Comparison of ENCODE assay signal across 31 cellular contexts in the genomic region with DNA sequence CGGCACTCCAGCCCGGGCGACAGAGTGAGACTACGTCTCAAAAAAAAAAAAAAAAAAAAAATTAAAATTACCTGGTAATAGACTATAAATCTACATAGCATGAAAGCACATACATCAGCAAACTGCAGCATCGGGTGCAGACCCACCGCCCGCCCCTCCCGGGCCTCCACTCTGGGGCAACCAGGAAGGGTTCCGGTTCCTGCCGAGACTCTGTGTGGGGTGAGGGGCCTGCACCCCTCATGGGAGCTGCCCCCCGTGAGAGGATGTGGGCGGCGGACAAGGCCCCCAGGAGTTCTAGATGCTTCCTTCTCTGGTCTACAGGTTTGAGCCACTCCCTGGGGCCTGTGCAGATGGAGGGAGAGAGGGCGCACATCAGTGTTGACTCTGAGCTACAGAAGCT. TPM values are rescaled to one million over a fixed set of nuclear protein-coding genes. Genes with fewer than 3 reads are reported as not detected.
"Had no signal": no experiment of that assay in that cellular context is flagged by ENCODE, and none has a peak within 500 bp of the region (broad histone marks: within the 10 kb centered on the region; RNA-seq: fewer than 3 reads in every experiment).

No MANE protein-coding gene starts in this region.

- H3K9me3 ChIP-seq: esophagus squamous epithelium, neutrophil, ovary, prostate gland, sigmoid colon, stomach, thyroid gland, upper lobe of left lung, vagina had no signal

- H3K27me3 Mint-ChIP-seq: activated CD4-positive, alpha-beta T cell treated with anti-CD3 and anti-CD28 coated beads, Interleukin-2, amount 10 ng/mL, durations not matched to agents 24 days and 14 days; activated T-helper 17 cell treated with anti-CD3 and anti-CD28 coated beads, Interleukin-2, amount 50 U/mL, for 72 hours; stimulated activated naive B cell treated with anti-CD40 and anti-IgM and Interleukin-4, amounts not matched to agents 10 μg/mL and 1 μg/mL and 100 μg/mL, for 72 hours had no signal

- ATAC-seq: activated T-cell treated with anti-CD3 and anti-CD28 coated beads, Interleukin-2, amount 50 U/mL, for 4 hours; activated T-helper 17 cell treated with anti-CD3 and anti-CD28 coated beads, Interleukin-2, amount 50 U/mL, for 72 hours; left ventricle myocardium superior; stimulated activated naive B cell treated with anti-CD40 and anti-IgM and Interleukin-4, amounts not matched to agents 10 μg/mL and 1 μg/mL and 100 μg/mL, for 72 hours had no signal

- H3K27ac ChIP-seq: esophagus squamous epithelium, neutrophil, ovary, prostate gland, sigmoid colon, stomach, thyroid gland, upper lobe of left lung, vagina had no signal

- FAIRE-seq: small intestine had no signal

- H3K4me3 ChIP-seq: esophagus squamous epithelium, ovary, prostate gland, sigmoid colon, stomach, thyroid gland, upper lobe of left lung, vagina had no signal

- DNase-seq: activated CD4-positive, alpha-beta memory T cell treated with anti-CD3 and anti-CD28 coated beads, Interleukin-2, amount 10 ng/mL, durations not matched to agents 7 days and 5 days; activated CD4-positive, alpha-beta T cell treated with anti-CD3 and anti-CD28 coated beads, Interleukin-2, amount 10 ng/mL, durations not matched to agents 24 days and 14 days; activated CD4-positive, CD25-positive, alpha-beta regulatory T cell treated with anti-CD3 and anti-CD28 coated beads, Interleukin-2, amount 50 U/mL, for 72 hours; activated CD8-positive, alpha-beta memory T cell treated with anti-CD3 and anti-CD28 coated beads, Interleukin-2, amount 50 U/mL, for 48 hours; activated gamma-delta T cell treated with Interleukin-2 at 50 U/mL for 16 hours; activated naive CD4-positive, alpha-beta T cell treated with anti-CD3 and anti-CD28 coated beads, Interleukin-2, amount 50 U/mL, for 16 hours; activated T-cell treated with anti-CD3 and anti-CD28 coated beads, Interleukin-2, amount 50 U/mL, for 4 hours; amniotic stem cell; esophagus squamous epithelium; foreskin melanocyte; glutamatergic neuron; islet precursor cell; left ventricle myocardium superior; ovary; retina; sigmoid colon; small intestine; stimulated activated CD4-positive, alpha-beta T cell treated with anti-CD3 and anti-CD28 coated beads, Interleukin-15, amount 100 ng/mL, for 24 hours; stimulated activated CD4-positive, alpha-beta T cell treated with anti-CD3 and anti-CD28 coated beads, Interleukin-2, amount 100 ng/mL, for 24 hours; stimulated activated naive B cell treated with anti-CD40 and anti-IgM and Interleukin-4, amounts not matched to agents 10 μg/mL and 1 μg/mL and 100 μg/mL, for 72 hours; stomach; T1000; thyroid gland; upper lobe of left lung had no signal

- H3K9me3 Mint-ChIP-seq: activated CD4-positive, alpha-beta memory T cell treated with anti-CD3 and anti-CD28 coated beads, Interleukin-2, amount 10 ng/mL, durations not matched to agents 7 days and 5 days; activated CD4-positive, alpha-beta T cell treated with anti-CD3 and anti-CD28 coated beads, Interleukin-2, amount 10 ng/mL, durations not matched to agents 24 days and 14 days; activated T-cell treated with anti-CD3 and anti-CD28 coated beads, Interleukin-2, amount 50 U/mL, for 4 hours; activated T-helper 17 cell treated with anti-CD3 and anti-CD28 coated beads, Interleukin-2, amount 50 U/mL, for 72 hours; nephron; stimulated activated naive B cell treated with anti-CD40 and anti-IgM and Interleukin-4, amounts not matched to agents 10 μg/mL and 1 μg/mL and 100 μg/mL, for 72 hours had no signal

- H3K4me1 Mint-ChIP-seq: activated CD4-positive, alpha-beta memory T cell treated with anti-CD3 and anti-CD28 coated beads, Interleukin-2, amount 10 ng/mL, durations not matched to agents 7 days and 5 days; activated T-helper 17 cell treated with anti-CD3 and anti-CD28 coated beads, Interleukin-2, amount 50 U/mL, for 72 hours; nephron had no signal

- H3K4me3 Mint-ChIP-seq: activated CD4-positive, alpha-beta memory T cell treated with anti-CD3 and anti-CD28 coated beads, Interleukin-2, amount 10 ng/mL, durations not matched to agents 7 days and 5 days; activated CD4-positive, alpha-beta T cell treated with anti-CD3 and anti-CD28 coated beads, Interleukin-2, amount 10 ng/mL, durations not matched to agents 24 days and 14 days; activated T-cell treated with anti-CD3 and anti-CD28 coated beads, Interleukin-2, amount 50 U/mL, for 4 hours; activated T-helper 17 cell treated with anti-CD3 and anti-CD28 coated beads, Interleukin-2, amount 50 U/mL, for 72 hours; nephron; stimulated activated naive B cell treated with anti-CD40 and anti-IgM and Interleukin-4, amounts not matched to agents 10 μg/mL and 1 μg/mL and 100 μg/mL, for 72 hours had no signal

- H3K27me3 ChIP-seq: esophagus squamous epithelium, ovary, sigmoid colon, stomach, thyroid gland, upper lobe of left lung, vagina had no signal

- H3K4me1 ChIP-seq: prostate gland, sigmoid colon, stomach, thyroid gland, upper lobe of left lung, vagina had no signal

- H3K36me3 ChIP-seq: ovary had no signal

- H3K27ac Mint-ChIP-seq: activated CD4-positive, alpha-beta memory T cell treated with anti-CD3 and anti-CD28 coated beads, Interleukin-2, amount 10 ng/mL, durations not matched to agents 7 days and 5 days; activated CD4-positive, alpha-beta T cell treated with anti-CD3 and anti-CD28 coated beads, Interleukin-2, amount 10 ng/mL, durations not matched to agents 24 days and 14 days; activated T-helper 17 cell treated with anti-CD3 and anti-CD28 coated beads, Interleukin-2, amount 50 U/mL, for 72 hours; nephron had no signal

RNA-seq across cellular contexts. Expression of gene DRD4, which starts 9.1 kb away (rescaled TPM):
- total RNA-seq: left ventricle myocardium superior, lung microvascular endothelial cell, stomach had no signal

RNA-seq across cellular contexts. Expression of gene SCT, which starts 19.2 kb away (rescaled TPM):
- total RNA-seq: activated CD4-positive, alpha-beta memory T cell treated with anti-CD3 and anti-CD28 coated beads, Interleukin-2, amount 10 ng/mL, durations not matched to agents 7 days and 5 days; activated CD4-positive, alpha-beta T cell treated with anti-CD3 and anti-CD28 coated beads, Interleukin-2, amount 10 ng/mL, durations not matched to agents 24 days and 14 days; activated T-cell treated with anti-CD3 and anti-CD28 coated beads, Interleukin-2, amount 50 U/mL, for 4 hours; activated T-helper 17 cell treated with anti-CD3 and anti-CD28 coated beads, Interleukin-2, amount 50 U/mL, for 72 hours; left ventricle myocardium superior; lung microvascular endothelial cell; mucosa of gallbladder; ovary; prostate gland; sigmoid colon; thyroid gland; vagina had no signal

RNA-seq across cellular contexts. Expression of gene CDHR5, which starts 21.5 kb away (rescaled TPM):
- total RNA-seq: activated CD4-positive, alpha-beta memory T cell treated with anti-CD3 and anti-CD28 coated beads, Interleukin-2, amount 10 ng/mL, durations not matched to agents 7 days and 5 days; activated CD4-positive, alpha-beta T cell treated with anti-CD3 and anti-CD28 coated beads, Interleukin-2, amount 10 ng/mL, durations not matched to agents 24 days and 14 days; activated T-cell treated with anti-CD3 and anti-CD28 coated beads, Interleukin-2, amount 50 U/mL, for 4 hours; activated T-helper 17 cell treated with anti-CD3 and anti-CD28 coated beads, Interleukin-2, amount 50 U/mL, for 72 hours; esophagus squamous epithelium; left ventricle myocardium superior; lung microvascular endothelial cell; thyroid gland; vagina had no signal
